Comparison of ENCODE assay signal across 1 cellular context in the genomic region with DNA sequence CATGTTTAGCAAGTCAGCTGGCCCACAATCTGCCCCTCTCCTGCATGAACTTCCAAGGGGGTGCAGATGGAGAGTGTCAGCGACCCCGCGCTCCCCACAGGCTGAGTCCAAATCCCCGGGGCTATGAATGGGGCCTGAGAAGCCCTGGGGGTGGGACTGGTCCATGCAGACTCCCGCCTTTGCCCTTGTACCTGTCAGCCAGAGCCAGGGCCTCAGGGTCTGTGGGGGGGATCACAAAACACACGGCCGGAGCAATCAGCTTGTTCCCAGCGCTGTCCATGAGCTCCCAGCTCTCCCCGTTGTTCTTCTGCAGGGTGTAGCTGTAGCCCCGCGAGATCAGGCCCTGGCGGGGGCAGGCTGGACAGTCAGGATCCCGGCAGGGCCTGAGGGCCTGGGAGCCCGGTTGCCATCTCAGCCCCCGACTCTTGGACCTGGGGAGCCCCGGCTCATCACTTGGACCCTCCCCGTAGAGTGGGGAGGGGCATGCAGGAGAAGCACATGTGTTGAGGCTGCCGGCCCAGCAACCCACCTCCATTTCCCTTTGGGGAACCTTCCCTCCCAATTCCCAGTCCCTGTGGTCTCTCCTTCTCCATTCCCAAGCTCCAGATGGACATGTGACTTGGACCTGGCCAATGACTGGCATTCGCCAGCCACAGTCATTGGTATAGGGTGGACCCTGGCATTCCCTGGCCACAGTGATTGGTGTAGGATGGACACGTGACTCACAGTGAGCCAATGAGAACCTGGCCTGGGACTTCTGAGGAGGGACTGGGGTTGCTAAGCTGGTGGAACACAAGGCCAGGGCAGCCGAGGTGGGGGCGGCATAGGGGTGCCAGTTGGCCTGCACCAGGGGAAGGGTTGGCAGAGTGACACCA.
TF ChIP-seq lines count a peak whose summit lies in the region.

No MANE protein-coding gene starts in this region.

TF ChIP-seq in IMR-90, 13 proteins besides CTCF, POLR2A, EP300 and RAD21:
- TF ChIP-seq, protein P1, sequence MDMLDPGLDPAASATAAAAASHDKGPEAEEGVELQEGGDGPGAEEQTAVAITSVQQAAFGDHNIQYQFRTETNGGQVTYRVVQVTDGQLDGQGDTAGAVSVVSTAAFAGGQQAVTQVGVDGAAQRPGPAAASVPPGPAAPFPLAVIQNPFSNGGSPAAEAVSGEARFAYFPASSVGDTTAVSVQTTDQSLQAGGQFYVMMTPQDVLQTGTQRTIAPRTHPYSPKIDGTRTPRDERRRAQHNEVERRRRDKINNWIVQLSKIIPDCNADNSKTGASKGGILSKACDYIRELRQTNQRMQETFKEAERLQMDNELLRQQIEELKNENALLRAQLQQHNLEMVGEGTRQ (IDR thresholded peaks at IDR 0.05; ENCODE audit: low read depth, low read length): peak; percentile 79
- no peak for TF ChIP-seq RFX5 (IDR thresholded peaks at IDR 0.05; ENCODE audit: low read depth, low read length)
